In genomic region chr10:2633630-2634029, GRCh38 we compare ENCODE assay signal across 1 cellular context.
TF ChIP-seq lines count a peak whose summit lies in the region.

No MANE protein-coding gene starts in this region.

TF ChIP-seq in H1, 55 proteins besides CTCF, POLR2A, EP300 and RAD21:
- TF ChIP-seq EGR1 (IDR thresholded peaks at IDR 0.05; ENCODE audit: borderline replicate concordance, low read depth, low read length), result no peak
- no peak for TF ChIP-seq SP2 (IDR thresholded peaks at IDR 0.05; ENCODE audit: low read length)
- TF ChIP-seq SRF (IDR thresholded peaks at IDR 0.05; ENCODE audit: low read depth, low read length), result no peak
- TF ChIP-seq SUZ12 (IDR thresholded peaks at IDR 0.05; ENCODE audit: low read length), result no peak
TF ChIP-seq in H1: peak in this region for 0.
